ENCODE assay signal across 15 cellular contexts in the genomic region with DNA sequence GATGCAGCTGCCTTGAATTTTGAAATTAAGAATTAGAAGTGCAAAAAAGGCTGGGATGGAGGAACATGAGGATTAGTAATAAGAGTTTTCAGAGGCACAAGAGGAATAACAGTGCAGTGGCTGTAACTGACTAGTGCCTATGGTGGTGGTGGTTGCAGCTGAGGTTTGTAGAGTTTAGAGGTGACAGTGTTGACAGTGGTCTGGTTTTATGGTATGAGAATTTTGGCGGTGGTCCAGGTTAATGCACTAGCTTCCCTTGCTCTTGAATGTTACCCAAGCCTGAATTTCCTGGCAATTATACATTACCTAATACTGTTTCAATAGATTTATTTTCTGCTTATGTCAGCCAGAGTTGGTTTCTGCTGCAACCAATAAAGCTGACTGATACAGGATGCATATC.
A peak's percentile ranks its signal among the peaks of the same experiment; 100 is the strongest.
DNase-seq lines count a peak whose midpoint lies in the region; ATAC-seq and FAIRE-seq lines count a peak whose summit lies in the region.
"Had no signal": no experiment of that assay in that cellular context is flagged by ENCODE, and none has a peak within 500 bp of the region (broad histone marks: within the 10 kb centered on the region; RNA-seq: fewer than 3 reads in every experiment).

No MANE protein-coding gene starts in this region.

- FAIRE-seq in HTR-8/SVneo (lab: Jason Lieb, UNC) = no peak
- FAIRE-seq: A549 had no signal

- DNase-seq in A172 (ENCODE audit: low spot score) (peak; percentile 9), HTR-8/SVneo (ENCODE audit: insufficient read length, low spot score) (peak; percentile 6), NCI-H345 treated with DMSO at 0.1 percent for 48 hours (lab: John Stamatoyannopoulos, UW; ENCODE audit: unreplicated experiment) (peak; percentile 31), astrocyte of the hippocampus (ENCODE audit: low read depth, low spot score) (peak; percentile 69), superior temporal gyrus (ENCODE audit: extremely low spot score) (no peak), NCI-H1436 (lab: John Stamatoyannopoulos, UW) (no peak)
- DNase-seq in stimulated activated CD4-positive, alpha-beta T cell treated with anti-CD3 and anti-CD28 coated beads, Interleukin-12 subunit alpha, Interleukin-12 subunit beta, amount 100 ng/mL, for 4 hours = no peak
- DNase-seq: activated CD8-positive, alpha-beta memory T cell treated with anti-CD3 and anti-CD28 coated beads for 24 hours; activated effector memory CD4-positive, alpha-beta T cell treated with anti-CD3 and anti-CD28 coated beads, Interleukin-2, amount 50 U/mL, for 16 hours; CD8-positive, alpha-beta T cell; effector memory CD4-positive, alpha-beta T cell; nephron progenitor cell; stimulated activated CD4-positive, alpha-beta T cell treated with anti-CD3 and anti-CD28 coated beads, Interleukin-4, amount 100 ng/mL, for 1 hour had no signal

- no peak for ATAC-seq in GM21825 (IDR thresholded peaks at IDR 0.05; ENCODE audit: unreplicated experiment)
- ATAC-seq: A549; CD8-positive, alpha-beta T cell had no signal

Comparison
In these comparisons a context has a peak if more than half of its experiments do, and no peak if none do; other contexts are left out.
1. DNase-seq: peak in A172 (single experiment), HTR-8/SVneo (single experiment), NCI-H345 treated with DMSO at 0.1 percent for 48 hours (single experiment) and astrocyte of the hippocampus (single experiment); none in superior temporal gyrus (single experiment), NCI-H1436 (single experiment) and stimulated activated CD4-positive, alpha-beta T cell treated with anti-CD3 and anti-CD28 coated beads, Interleukin-12 subunit alpha, Interleukin-12 subunit beta, amount 100 ng/mL, for 4 hours (single experiment).